Comparison of ENCODE assay signal across 38 cellular contexts in genomic region chr3:24623657-24624056, GRCh38.
"Had no signal": no experiment of that assay in that cellular context is flagged by ENCODE, and none has a peak within 500 bp of the region (broad histone marks: within the 10 kb centered on the region; RNA-seq: fewer than 3 reads in every experiment).

No MANE protein-coding gene starts in this region.

- H3K4me3 Mint-ChIP-seq: activated CD4-positive, alpha-beta T cell treated with anti-CD3 and anti-CD28 coated beads, Interleukin-2, amount 10 ng/mL, durations not matched to agents 24 days and 14 days; activated CD8-positive, alpha-beta T cell treated with anti-CD3 and anti-CD28 coated beads for 36 hours; activated naive CD8-positive, alpha-beta T cell treated with anti-CD3 and anti-CD28 coated beads for 36 hours; activated T-cell treated with anti-CD3 and anti-CD28 coated beads, Interleukin-2, amount 50 U/mL, for 72 hours; activated T-helper 17 cell treated with anti-CD3 and anti-CD28 coated beads, Interleukin-2, amount 50 U/mL, for 72 hours; T-helper 1 cell treated with Interleukin-12 subunit alpha and Interleukin-12 subunit beta and Interleukin-4 antibody, amounts not matched to agents 30 μg/mL and 1 μg/mL, for 36 hours; T-helper 2 cell treated with Interferon-gamma antibody and Interleukin-4, amounts not matched to agents 5 μg/mL and 100 μg/mL, for 36 hours had no signal

- H3K27ac Mint-ChIP-seq: activated CD4-positive, alpha-beta T cell treated with anti-CD3 and anti-CD28 coated beads, Interleukin-2, amount 10 ng/mL, durations not matched to agents 24 days and 14 days; activated CD8-positive, alpha-beta T cell treated with anti-CD3 and anti-CD28 coated beads for 36 hours; activated naive CD8-positive, alpha-beta T cell treated with anti-CD3 and anti-CD28 coated beads for 36 hours; activated T-cell treated with anti-CD3 and anti-CD28 coated beads, Interleukin-2, amount 50 U/mL, for 72 hours; activated T-helper 17 cell treated with anti-CD3 and anti-CD28 coated beads, Interleukin-2, amount 50 U/mL, for 72 hours; T-helper 1 cell treated with Interleukin-12 subunit alpha and Interleukin-12 subunit beta and Interleukin-4 antibody, amounts not matched to agents 30 μg/mL and 1 μg/mL, for 36 hours; T-helper 2 cell treated with Interferon-gamma antibody and Interleukin-4, amounts not matched to agents 5 μg/mL and 100 μg/mL, for 36 hours had no signal

- H3K36me3 Mint-ChIP-seq: activated naive CD8-positive, alpha-beta T cell treated with anti-CD3 and anti-CD28 coated beads for 36 hours had no signal

- H3K4me3 ChIP-seq: ascending aorta, body of pancreas, Peyer's patch, SJSA1 had no signal

- H3K27me3 Mint-ChIP-seq: activated CD4-positive, alpha-beta T cell treated with anti-CD3 and anti-CD28 coated beads, Interleukin-2, amount 10 ng/mL, durations not matched to agents 24 days and 14 days; activated naive CD8-positive, alpha-beta T cell treated with anti-CD3 and anti-CD28 coated beads for 36 hours; activated T-helper 17 cell treated with anti-CD3 and anti-CD28 coated beads, Interleukin-2, amount 50 U/mL, for 72 hours had no signal

- H3K36me3 ChIP-seq: ascending aorta, Peyer's patch, SJSA1 had no signal

- H3K4me2 ChIP-seq: KMS-11, SK-N-SH had no signal

- H3K27me3 ChIP-seq: ascending aorta, body of pancreas, Peyer's patch, SJSA1 had no signal

- H3K4me1 Mint-ChIP-seq: activated CD4-positive, alpha-beta T cell treated with anti-CD3 and anti-CD28 coated beads, Interleukin-2, amount 10 ng/mL, durations not matched to agents 24 days and 14 days; activated naive CD8-positive, alpha-beta T cell treated with anti-CD3 and anti-CD28 coated beads for 36 hours; activated T-helper 17 cell treated with anti-CD3 and anti-CD28 coated beads, Interleukin-2, amount 50 U/mL, for 72 hours had no signal

- H3K9me3 ChIP-seq: ascending aorta, body of pancreas, Peyer's patch, SJSA1, SK-N-SH had no signal

- FAIRE-seq: bronchial epithelial cell had no signal

- ATAC-seq: activated CD8-positive, alpha-beta T cell treated with anti-CD3 and anti-CD28 coated beads for 36 hours; activated T-cell treated with anti-CD3 and anti-CD28 coated beads, Interleukin-2, amount 50 U/mL, for 72 hours; activated T-helper 17 cell treated with anti-CD3 and anti-CD28 coated beads, Interleukin-2, amount 50 U/mL, for 72 hours; body of pancreas; PC-3 had no signal

- H3K9ac ChIP-seq: KMS-11, SK-N-SH had no signal

- H3K27ac ChIP-seq: ascending aorta, body of pancreas, KMS-11, Peyer's patch, SJSA1, VCaP had no signal

- DNase-seq: activated CD4-positive, alpha-beta T cell treated with anti-CD3 and anti-CD28 coated beads for 1 hour; activated CD4-positive, alpha-beta T cell treated with anti-CD3 and anti-CD28 coated beads, Interleukin-2, amount 10 ng/mL, durations not matched to agents 24 days and 14 days; activated CD4-positive, alpha-beta T cell treated with anti-CD3 and anti-CD28 coated beads, Interleukin-2, amount 50 U/mL, for 4 hours; activated CD4-positive, CD25-positive, alpha-beta regulatory T cell; activated CD8-positive, alpha-beta T cell treated with anti-CD3 and anti-CD28 coated beads for 36 hours; activated effector memory CD4-positive, alpha-beta T cell treated with anti-CD3 and anti-CD28 coated beads, Interleukin-2, amount 50 U/mL, for 16 hours; activated naive CD4-positive, alpha-beta T cell; activated naive CD4-positive, alpha-beta T cell treated with anti-CD3 and anti-CD28 coated beads, Interleukin-2, amount 50 U/mL, for 16 hours; activated naive CD8-positive, alpha-beta T cell treated with anti-CD3 and anti-CD28 coated beads for 36 hours; activated T-cell treated with anti-CD3 and anti-CD28 coated beads, Interleukin-2, amount 50 U/mL, for 1 hour; activated T-cell treated with anti-CD3 and anti-CD28 coated beads, Interleukin-2, amount 50 U/mL, for 72 hours; amniotic stem cell; body of pancreas; caudate nucleus; cerebellar nuclear complex; MM.1S; MV-4-11; NCI-H1092; NCI-H1436 treated with DMSO at 0.1 percent for 48 hours; NCI-H1694 treated with DMSO at 0.1 percent for 48 hours; NCI-H2029; NCI-H510A; NCI-H526; NCI-H748 treated with DMSO at 0.1 percent for 48 hours; NK-92 treated with Interleukin-12 subunit alpha and Interleukin-12 subunit beta, amount 100 ng/mL, for 24 hours; PC-3; Peyer's patch; RPMI8226; SHP77 treated with DMSO at 0.1 percent for 48 hours; SK-N-SH had no signal

- H3K4me1 ChIP-seq: ascending aorta, body of pancreas, Peyer's patch, SJSA1 had no signal

- H3K9me3 Mint-ChIP-seq: activated CD4-positive, alpha-beta T cell treated with anti-CD3 and anti-CD28 coated beads, Interleukin-2, amount 10 ng/mL, durations not matched to agents 24 days and 14 days; activated CD8-positive, alpha-beta T cell treated with anti-CD3 and anti-CD28 coated beads for 36 hours; activated naive CD8-positive, alpha-beta T cell treated with anti-CD3 and anti-CD28 coated beads for 36 hours; activated T-helper 17 cell treated with anti-CD3 and anti-CD28 coated beads, Interleukin-2, amount 50 U/mL, for 72 hours; T-helper 1 cell treated with Interleukin-12 subunit alpha and Interleukin-12 subunit beta and Interleukin-4 antibody, amounts not matched to agents 30 μg/mL and 1 μg/mL, for 36 hours; T-helper 2 cell treated with Interferon-gamma antibody and Interleukin-4, amounts not matched to agents 5 μg/mL and 100 μg/mL, for 36 hours had no signal
